ENCODE assay signal across 22 cellular contexts in genomic region chr18:10822457-10822856, GRCh38.
DNase-seq lines count a peak whose midpoint lies in the region; ATAC-seq, FAIRE-seq and TF ChIP-seq lines count a peak whose summit lies in the region.
"Had no signal": no experiment of that assay in that cellular context is flagged by ENCODE, and none has a peak within 500 bp of the region (broad histone marks: within the 10 kb centered on the region; RNA-seq: fewer than 3 reads in every experiment).

No MANE protein-coding gene starts in this region.

- BruUV-seq in K562 (replicated peaks; lab: Mats Ljungman, UMichigan) = no TSS peak

- POLR2A ChIA-PET in K562 (lab: Yijun Ruan, JAX) = interaction anchor here (0.9 kb wide), 1 partner anchor 9 kb away, joined by 3 read pairs; no protein-coding TSS in a partner anchor

- H3K4me1 ChIP-seq in K562 (replicated peaks in 1 of 2; ENCODE audit: control insufficient read depth in 2 of 2, insufficient read depth in 2 of 2, low read length in 2 of 2) (peaks cover 0 to 3% of the 10 kb centered on the region in 2 experiments; a peak in 2 of 5 replicates), neural progenitor cell (peaks cover 10% of the 10 kb centered on the region)
- H3K4me1 ChIP-seq: adrenal gland, heart right ventricle had no signal

- no peak for TF ChIP-seq EP300 in K562 (IDR thresholded peaks at IDR 0.05; ENCODE audit: low read length)

- no peaks in the 10 kb centered on the region for H3K9me1 ChIP-seq in K562 (ENCODE audit: control insufficient read depth, insufficient read depth, low read length)

- H3K4me2 ChIP-seq in K562 (ENCODE audit: insufficient read depth, low read length) (0 out of 2 replicates have a peak overlapping the region, but pooled peaks have one; percentile 19), neural progenitor cell (peak overlapping the region; percentile 27)

- no peaks in the 10 kb centered on the region for H3K36me3 Mint-ChIP-seq in activated naive CD4-positive, alpha-beta T cell treated with anti-CD3 and anti-CD28 coated beads, Interleukin-2, amount 10 ng/mL, durations not matched to agents 7 days and 5 days
- H3K36me3 Mint-ChIP-seq in activated naive CD4-positive, alpha-beta T cell treated with anti-CD3 and anti-CD28 coated beads, Interleukin-2, amount 50 U/mL, for 72 hours = peaks cover 0 to 8% of the 10 kb centered on the region in 2 donors
- H3K36me3 Mint-ChIP-seq in neural progenitor cell = no peaks in the 10 kb centered on the region
- H3K36me3 Mint-ChIP-seq: CD14-positive monocyte had no signal

- peak overlapping the region; percentile 20; the same call in 2 of the 3 replicates for H3K27ac ChIP-seq in K562 (ENCODE audit: extremely low read depth, low read depth, low read length)
- no peak overlapping the region for H3K27ac ChIP-seq in neural progenitor cell
- H3K27ac ChIP-seq: adrenal gland, heart right ventricle, WERI-Rb-1 had no signal

- TF ChIP-seq RAD21 in K562 (CRISPR knock-in tag; conservative IDR thresholded peaks at IDR 0.05 in 1 of 2, IDR thresholded peaks at IDR 0.05 in 1 of 2) = no peak

- H3K4me3 ChIP-seq in K562 (no peak overlapping the region), neural progenitor cell (no peak overlapping the region)
- H3K4me3 ChIP-seq: adrenal gland, heart right ventricle had no signal

- peak; percentile 86 for FAIRE-seq in K562 (lab: Jason Lieb, UNC)
- FAIRE-seq: GM19239 had no signal

- no peaks in the 10 kb centered on the region for H3K4me1 Mint-ChIP-seq in activated naive CD4-positive, alpha-beta T cell treated with anti-CD3 and anti-CD28 coated beads, Interleukin-2, amount 10 ng/mL, durations not matched to agents 7 days and 5 days
- peaks cover 4% of the 10 kb centered on the region for H3K4me1 Mint-ChIP-seq in neural progenitor cell
- H3K4me1 Mint-ChIP-seq: central memory CD8-positive, alpha-beta T cell had no signal

- CTCF ChIA-PET in activated naive CD4-positive, alpha-beta T cell treated with anti-CD3 and anti-CD28 coated beads, Interleukin-2, amount 10 ng/mL, durations not matched to agents 7 days and 5 days (lab: Charles Lee) = no interaction called here
- CTCF ChIA-PET in K562 (lab: Yijun Ruan, JAX; ENCODE audit: low intra/inter-chr PET ratio) = no interaction called here

- H3K79me2 ChIP-seq in K562 (ENCODE audit: control insufficient read depth, insufficient read depth, low read length) = no peaks in the 10 kb centered on the region
- no peaks in the 10 kb centered on the region for H3K79me2 ChIP-seq in neural progenitor cell (ENCODE audit: low read depth)

- H3K9ac ChIP-seq in K562 (ENCODE audit: insufficient read depth in 1 of 2, low read depth in 2 of 2, low read length in 2 of 2) = no peak overlapping the region
- H3K9ac ChIP-seq in neural progenitor cell = no peak overlapping the region

- no peaks in the 10 kb centered on the region for H3K9me3 Mint-ChIP-seq in activated naive CD4-positive, alpha-beta T cell treated with anti-CD3 and anti-CD28 coated beads, Interleukin-2, amount 10 ng/mL, durations not matched to agents 7 days and 5 days
- peaks cover 5 to 12% of the 10 kb centered on the region in 2 donors for H3K9me3 Mint-ChIP-seq in activated naive CD4-positive, alpha-beta T cell treated with anti-CD3 and anti-CD28 coated beads, Interleukin-2, amount 50 U/mL, for 72 hours
- peaks cover 4% of the 10 kb centered on the region for H3K9me3 Mint-ChIP-seq in neural progenitor cell
- H3K9me3 Mint-ChIP-seq: natural killer cell treated with Interleukin-12 subunit alpha and Interleukin-12 subunit beta and Interleukin-15 and Interleukin-18, amount 100 ng/mL, for 72 hours had no signal

- peaks cover 14% of the 10 kb centered on the region for H3K27me3 Mint-ChIP-seq in activated naive CD4-positive, alpha-beta T cell treated with anti-CD3 and anti-CD28 coated beads, Interleukin-2, amount 10 ng/mL, durations not matched to agents 7 days and 5 days
- H3K27me3 Mint-ChIP-seq in neural progenitor cell (ENCODE audit: insufficient read depth, low read depth) = no peaks in the 10 kb centered on the region

- TF ChIP-seq CTCF in K562 (IDR thresholded peaks at IDR 0.05 in 2 of 3, conservative IDR thresholded peaks at IDR 0.05 in 1 of 3; ENCODE audit: insufficient read depth in 2 of 3, low read depth in 1 of 3, low read length in 3 of 3) = no peak
- no peak for TF ChIP-seq CTCF in neural progenitor cell (IDR thresholded peaks at IDR 0.05)

- ATAC-seq in activated naive CD4-positive, alpha-beta T cell treated with anti-CD3 and anti-CD28 coated beads, Interleukin-2, amount 50 U/mL, for 72 hours = no peak
- peak; percentile 88 for ATAC-seq in K562
- ATAC-seq in GM21528 (IDR thresholded peaks at IDR 0.05; ENCODE audit: low FRiP score, unreplicated experiment) = no peak
- ATAC-seq: heart right ventricle; natural killer cell treated with Interleukin-12 subunit alpha and Interleukin-12 subunit beta and Interleukin-15 and Interleukin-18, amount 100 ng/mL, for 72 hours had no signal

- H3K9me3 ChIP-seq in K562 (replicated peaks; ENCODE audit: control insufficient read depth, insufficient read depth, low read depth, low read length) (no peaks in the 10 kb centered on the region), neural progenitor cell (ENCODE audit: low read depth) (no peaks in the 10 kb centered on the region)
- H3K9me3 ChIP-seq: adrenal gland had no signal

- no peak overlapping the region for H3K27ac Mint-ChIP-seq in activated naive CD4-positive, alpha-beta T cell treated with anti-CD3 and anti-CD28 coated beads, Interleukin-2, amount 10 ng/mL, durations not matched to agents 7 days and 5 days
- no peak overlapping the region for H3K27ac Mint-ChIP-seq in activated naive CD4-positive, alpha-beta T cell treated with anti-CD3 and anti-CD28 coated beads, Interleukin-2, amount 50 U/mL, for 72 hours
- no peak overlapping the region for H3K27ac Mint-ChIP-seq in neural progenitor cell
- H3K27ac Mint-ChIP-seq: activated T-helper 2 cell treated with anti-CD3 and anti-CD28 coated beads, Interferon-gamma antibody, Interleukin-2, Interleukin-4, amounts not matched to agents 10 μg/mL and 5 μg/mL and 100 μg/mL, durations not matched to agents 14 hours and 24 hours and 36 hours; CD14-positive monocyte; natural killer cell treated with Interleukin-12 subunit alpha and Interleukin-12 subunit beta and Interleukin-15 and Interleukin-18, amount 100 ng/mL, for 72 hours had no signal

- 0% methylated on average over 6 of the region's 6 CpGs for WGBS in K562 (ENCODE audit: insufficient coverage, low coverage, missing lambda C conversion rate)

- no peak overlapping the region for H3K4me3 Mint-ChIP-seq in activated naive CD4-positive, alpha-beta T cell treated with anti-CD3 and anti-CD28 coated beads, Interleukin-2, amount 10 ng/mL, durations not matched to agents 7 days and 5 days
- no peak overlapping the region for H3K4me3 Mint-ChIP-seq in neural progenitor cell
- H3K4me3 Mint-ChIP-seq: central memory CD8-positive, alpha-beta T cell; natural killer cell treated with Interleukin-12 subunit alpha and Interleukin-12 subunit beta and Interleukin-15 and Interleukin-18, amount 100 ng/mL, for 72 hours had no signal

- no peaks in the 10 kb centered on the region for H3K27me3 ChIP-seq in K562 (ENCODE audit: control insufficient read depth in 2 of 2, insufficient read depth in 2 of 2, low read length in 2 of 2)
- no peaks in the 10 kb centered on the region for H3K27me3 ChIP-seq in neural progenitor cell
- H3K27me3 ChIP-seq: adrenal gland had no signal

- H3F3A ChIP-seq in neural progenitor cell (ENCODE audit: low read depth) = no peaks in the 10 kb centered on the region

- H3K36me3 ChIP-seq in K562 (ENCODE audit: control insufficient read depth, insufficient read depth, low read length) (no peaks in the 10 kb centered on the region), neural progenitor cell (no peaks in the 10 kb centered on the region)
- H3K36me3 ChIP-seq: adrenal gland, heart right ventricle, WERI-Rb-1 had no signal

- no peak for TF ChIP-seq POLR2A in K562 (conservative IDR thresholded peaks at IDR 0.05)

- H4K20me1 ChIP-seq in K562 (replicated peaks; ENCODE audit: control insufficient read depth, insufficient read depth, low read length) (no peaks in the 10 kb centered on the region), neural progenitor cell (ENCODE audit: low read depth) (no peaks in the 10 kb centered on the region)

- peak overlapping the region; percentile 61 for H2AFZ ChIP-seq in K562 (ENCODE audit: low read depth, low read length)
- H2AFZ ChIP-seq in neural progenitor cell (replicated peaks) = no peak overlapping the region

- in situ Hi-C loops in K562 (cut with MboI) = no loop called here

- intact Hi-C loops in K562 (cut with micrococcal nuclease) = no loop called here

- peak; percentile 21 for DNase-seq in activated naive CD4-positive, alpha-beta T cell treated with anti-CD3 and anti-CD28 coated beads, Interleukin-2, amount 10 ng/mL, durations not matched to agents 7 days and 5 days
- no peak for DNase-seq in activated naive CD4-positive, alpha-beta T cell treated with anti-CD3 and anti-CD28 coated beads, Interleukin-2, amount 50 U/mL, for 72 hours (ENCODE audit: low spot score in 2 of 2)
- DNase-seq in NCI-H69 (lab: John Stamatoyannopoulos, UW) (peak; percentile 11), K562 (ENCODE audit: extremely low read depth in 1 of 4, low spot score in 3 of 4) (peak; percentile 21 to 62 (median 31)), neural progenitor cell (ENCODE audit: low spot score) (peak; percentile 50), inferior parietal cortex (ENCODE audit: extremely low spot score) (no peak)
- no peak for DNase-seq in stimulated activated CD4-positive, alpha-beta T cell treated with anti-CD3 and anti-CD28 coated beads, Interleukin-4, amount 100 ng/mL, for 1 hour
- DNase-seq: adrenal gland, DMS79, heart right ventricle, Karpas-422, kidney, NCI-H1694 treated with DMSO at 0.1 percent for 48 hours, NCI-H226, SW 1271, WERI-Rb-1 had no signal

TF ChIP-seq in K562, 482 proteins besides CTCF, POLR2A, EP300 and RAD21 (continues in another document):
- peak; percentile 48 for TF ChIP-seq GABPA (tag; conservative IDR thresholded peaks at IDR 0.05; ENCODE audit: low read depth)
- TF ChIP-seq ZFX (CRISPR knock-in tag; IDR thresholded peaks at IDR 0.05) = no peak

Comparison
In these comparisons a context has a peak if more than half of its experiments do, and no peak if none do; other contexts are left out.
1. DNase-seq: peak in activated naive CD4-positive, alpha-beta T cell treated with anti-CD3 and anti-CD28 coated beads, Interleukin-2, amount 10 ng/mL, durations not matched to agents 7 days and 5 days (single experiment), NCI-H69 (single experiment), K562 (4 of 4) and neural progenitor cell (single experiment); none in activated naive CD4-positive, alpha-beta T cell treated with anti-CD3 and anti-CD28 coated beads, Interleukin-2, amount 50 U/mL, for 72 hours (0 of 2), inferior parietal cortex (single experiment) and stimulated activated CD4-positive, alpha-beta T cell treated with anti-CD3 and anti-CD28 coated beads, Interleukin-4, amount 100 ng/mL, for 1 hour (single experiment).